In the genomic region with DNA sequence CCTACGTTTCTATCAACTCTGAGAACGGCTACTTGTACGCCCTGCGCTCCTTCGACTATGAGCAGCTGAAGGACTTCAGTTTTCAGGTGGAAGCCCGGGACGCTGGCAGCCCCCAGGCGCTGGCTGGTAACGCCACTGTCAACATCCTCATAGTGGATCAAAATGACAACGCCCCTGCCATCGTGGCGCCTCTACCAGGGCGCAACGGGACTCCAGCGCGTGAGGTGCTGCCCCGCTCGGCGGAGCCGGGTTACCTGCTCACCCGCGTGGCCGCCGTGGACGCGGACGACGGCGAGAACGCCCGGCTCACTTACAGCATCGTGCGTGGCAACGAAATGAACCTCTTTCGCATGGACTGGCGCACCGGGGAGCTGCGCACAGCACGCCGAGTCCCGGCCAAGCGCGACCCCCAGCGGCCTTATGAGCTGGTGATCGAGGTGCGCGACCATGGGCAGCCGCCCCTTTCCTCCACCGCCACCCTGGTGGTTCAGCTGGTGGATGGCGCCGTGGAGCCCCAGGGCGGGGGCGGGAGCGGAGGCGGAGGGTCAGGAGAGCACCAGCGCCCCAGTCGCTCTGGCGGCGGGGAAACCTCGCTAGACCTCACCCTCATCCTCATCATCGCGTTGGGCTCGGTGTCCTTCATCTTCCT, we compare ENCODE assay signal across 10 cellular contexts. TPM values are rescaled to one million over a fixed set of nuclear protein-coding genes. Genes with fewer than 3 reads are reported as not detected.
DNase-seq lines count a peak whose midpoint lies in the region; ATAC-seq and TF ChIP-seq lines count a peak whose summit lies in the region.
"Had no signal": no experiment of that assay in that cellular context is flagged by ENCODE, and none has a peak within 500 bp of the region (broad histone marks: within the 10 kb centered on the region; RNA-seq: fewer than 3 reads in every experiment).

No MANE protein-coding gene starts in this region.

- TF ChIP-seq CTCF in RWPE2 (IDR thresholded peaks at IDR 0.05; ENCODE audit: poor library complexity, severe bottlenecking) (peak; percentile 21), glutamatergic neuron (IDR thresholded peaks at IDR 0.05; ENCODE audit: partially characterized antibody, unreplicated experiment) (peak; percentile 60)

- H3K4me1 Mint-ChIP-seq in glutamatergic neuron (ENCODE audit: low read depth, unreplicated experiment) = peaks cover 29% of the 10 kb centered on the region
- H3K4me1 Mint-ChIP-seq in natural killer cell treated with Interleukin-12 subunit alpha and Interleukin-12 subunit beta and Interleukin-15 and Interleukin-18, amount 100 ng/mL, for 72 hours (ENCODE audit: low read depth in 2 of 2) = peaks cover 3 to 11% of the 10 kb centered on the region in 2 donors

- no peaks in the 10 kb centered on the region for H3K36me3 Mint-ChIP-seq in glutamatergic neuron (ENCODE audit: unreplicated experiment)
- H3K36me3 Mint-ChIP-seq in natural killer cell treated with Interleukin-12 subunit alpha and Interleukin-12 subunit beta and Interleukin-15 and Interleukin-18, amount 100 ng/mL, for 72 hours = peaks cover 27% of the 10 kb centered on the region

- no peaks in the 10 kb centered on the region for H3K9me3 ChIP-seq in RWPE2 (ENCODE audit: severe bottlenecking)

- H3K27me3 Mint-ChIP-seq in glutamatergic neuron (ENCODE audit: unreplicated experiment) = peaks cover 31% of the 10 kb centered on the region
- peaks cover 38 to 39% of the 10 kb centered on the region in 2 donors for H3K27me3 Mint-ChIP-seq in natural killer cell treated with Interleukin-12 subunit alpha and Interleukin-12 subunit beta and Interleukin-15 and Interleukin-18, amount 100 ng/mL, for 72 hours

- no peak for ATAC-seq in RWPE2 (ENCODE audit: low read depth)
- no peak for ATAC-seq in natural killer cell treated with Interleukin-12 subunit alpha and Interleukin-12 subunit beta and Interleukin-15 and Interleukin-18, amount 100 ng/mL, for 72 hours

- H3K27ac Mint-ChIP-seq in glutamatergic neuron (ENCODE audit: unreplicated experiment) = no peak overlapping the region
- no peak overlapping the region for H3K27ac Mint-ChIP-seq in natural killer cell treated with Interleukin-12 subunit alpha and Interleukin-12 subunit beta and Interleukin-15 and Interleukin-18, amount 100 ng/mL, for 72 hours

- H3K36me3 ChIP-seq in RWPE2 (ENCODE audit: low read depth) = no peaks in the 10 kb centered on the region

- H3K4me3 Mint-ChIP-seq in glutamatergic neuron (ENCODE audit: unreplicated experiment) = peak overlapping the region; percentile 96
- H3K4me3 Mint-ChIP-seq in natural killer cell treated with Interleukin-12 subunit alpha and Interleukin-12 subunit beta and Interleukin-15 and Interleukin-18, amount 100 ng/mL, for 72 hours = no peak overlapping the region

- DNase-seq in ELR (ENCODE audit: low read depth) (peak; percentile 56), RWPE2 (ENCODE audit: low spot score) (no peak), glutamatergic neuron (peak; percentile 81), retina (peak; percentile 91), GM19240 (ENCODE audit: insufficient read length, low spot score) (no peak), DMS153 (lab: John Stamatoyannopoulos, UW) (no peak), CD1c-positive myeloid dendritic cell (ENCODE audit: extremely low spot score) (no peak)
- DNase-seq in natural killer cell treated with Interleukin-12 subunit alpha and Interleukin-12 subunit beta and Interleukin-15 and Interleukin-18, amount 100 ng/mL, for 72 hours (ENCODE audit: low spot score) = no peak
- DNase-seq: activated T-cell treated with anti-CD3 and anti-CD28 coated beads, Interleukin-2, amount 50 U/mL, for 1 hour; NCI-H1436 had no signal

- no peaks in the 10 kb centered on the region for H3K4me1 ChIP-seq in RWPE2 (ENCODE audit: insufficient read depth, poor library complexity, severe bottlenecking)

- no peak overlapping the region for H3K27ac ChIP-seq in RWPE2 (ENCODE audit: poor library complexity, severe bottlenecking)

- H3K9me3 Mint-ChIP-seq in glutamatergic neuron (ENCODE audit: unreplicated experiment) = peaks cover 10% of the 10 kb centered on the region
- peaks cover 6% of the 10 kb centered on the region for H3K9me3 Mint-ChIP-seq in natural killer cell treated with Interleukin-12 subunit alpha and Interleukin-12 subunit beta and Interleukin-15 and Interleukin-18, amount 100 ng/mL, for 72 hours

- H3K27me3 ChIP-seq in RWPE2 (ENCODE audit: insufficient read depth, poor library complexity, severe bottlenecking) = peaks cover 86% of the 10 kb centered on the region

- H3K4me3 ChIP-seq in RWPE2 (ENCODE audit: severe bottlenecking) = peak overlapping the region; percentile 4

RNA-seq across cellular contexts. Expression of a gene that starts 2.7 kb away (rescaled TPM):
- total RNA-seq in glutamatergic neuron (ENCODE audit: unreplicated experiment) = 1.7 TPM
- total RNA-seq in natural killer cell treated with Interleukin-12 subunit alpha and Interleukin-12 subunit beta and Interleukin-15 and Interleukin-18, amount 100 ng/mL, for 72 hours = not detected

Comparison
In these comparisons a context has a peak if more than half of its experiments do, and no peak if none do; other contexts are left out.
1. DNase-seq: peak in ELR (single experiment), glutamatergic neuron (single experiment) and retina (single experiment); none in RWPE2 (single experiment), GM19240 (single experiment), natural killer cell treated with Interleukin-12 subunit alpha and Interleukin-12 subunit beta and Interleukin-15 and Interleukin-18, amount 100 ng/mL, for 72 hours (single experiment), DMS153 (single experiment) and CD1c-positive myeloid dendritic cell (single experiment).